Comparison of ENCODE assay signal across 8 cellular contexts in genomic region chr1:16386454-16387113, GRCh38. TPM values are rescaled to one million over a fixed set of nuclear protein-coding genes. Genes with fewer than 3 reads are reported as not detected.
DNase-seq lines count a peak whose midpoint lies in the region; ATAC-seq and TF ChIP-seq lines count a peak whose summit lies in the region.

No MANE protein-coding gene starts in this region.

- H3K4me2 ChIP-seq in osteoblast (ENCODE audit: insufficient read depth, low read length) = peak overlapping the region; percentile 97

- peaks cover 69% of the 10 kb centered on the region for H4K20me1 ChIP-seq in osteoblast (ENCODE audit: insufficient read depth, low read length)

- H3K36me3 ChIP-seq in GM06990 (ENCODE audit: control insufficient read depth, insufficient read depth, low read length) = peaks cover 6% of the 10 kb centered on the region
- H3K36me3 ChIP-seq in osteoblast (ENCODE audit: insufficient read depth, low read length) = no peaks in the 10 kb centered on the region
- H3K36me3 ChIP-seq in HAP-1 (replicated peaks) = no peaks in the 10 kb centered on the region; the same call in 1 of the 2 replicates

- ATAC-seq in GM21528 (IDR thresholded peaks at IDR 0.05; ENCODE audit: low FRiP score, unreplicated experiment) = no peak
- ATAC-seq in HG03135 (IDR thresholded peaks at IDR 0.05; ENCODE audit: unreplicated experiment) = no peak

- DNase-seq in GM06990 (ENCODE audit: extremely low read depth, insufficient read length) (no peak), RPMI7951 (ENCODE audit: low read depth) (peak; percentile 93), epithelial cell of prostate (ENCODE audit: low read depth, low spot score) (peak; percentile 44), osteoblast (ENCODE audit: insufficient read length, low spot score, missing footprints) (peak; percentile 94), DMS53 treated with DMSO at 0.1 percent for 48 hours (lab: John Stamatoyannopoulos, UW; ENCODE audit: unreplicated experiment) (no peak), HAP-1 (ENCODE audit: low spot score in 2 of 2) (no peak)

- H2AFZ ChIP-seq in osteoblast (ENCODE audit: low read length) = no peak overlapping the region

- H3K27me3 ChIP-seq in GM06990 (replicated peaks; ENCODE audit: control insufficient read depth, insufficient read depth, low read length) = no peaks in the 10 kb centered on the region
- H3K27me3 ChIP-seq in osteoblast (ENCODE audit: insufficient read depth, low read length) = no peaks in the 10 kb centered on the region
- no peaks in the 10 kb centered on the region for H3K27me3 ChIP-seq in HAP-1 (ENCODE audit: low read depth)

- H3K27ac ChIP-seq in epithelial cell of prostate (no peak overlapping the region), osteoblast (ENCODE audit: low read depth, low read length) (peak overlapping the region; percentile 84)

- peaks cover 87% of the 10 kb centered on the region for H3K79me2 ChIP-seq in osteoblast (ENCODE audit: insufficient read depth, low read length)

- peak overlapping the region; percentile 57 for H3K4me3 ChIP-seq in GM06990 (replicated peaks; ENCODE audit: low read depth, low read length)
- peak overlapping the region; percentile 70 for H3K4me3 ChIP-seq in osteoblast (ENCODE audit: insufficient read depth, low read length)
- no peak overlapping the region for H3K4me3 ChIP-seq in HAP-1

- in situ Hi-C loops in HAP-1 (cut with MboI; ENCODE audit: low sequenced_read_pairs) = no loop called here

- H3K9me3 ChIP-seq in osteoblast (ENCODE audit: low read depth, low read length) (no peaks in the 10 kb centered on the region), HAP-1 (no peaks in the 10 kb centered on the region)

- TF ChIP-seq CTCF in GM06990 (IDR thresholded peaks at IDR 0.05; ENCODE audit: insufficient read depth, low read length, poor library complexity, severe bottlenecking) = no peak
- no peak for TF ChIP-seq CTCF in osteoblast (IDR thresholded peaks at IDR 0.05; ENCODE audit: extremely low read depth, low read depth, low read length)

- peaks cover 50% of the 10 kb centered on the region for H3K4me1 ChIP-seq in osteoblast (ENCODE audit: insufficient read depth, low read length)
- H3K4me1 ChIP-seq in HAP-1 = no peaks in the 10 kb centered on the region

RNA-seq across cellular contexts. Expression of gene SZRD1, which starts 19.5 kb away (rescaled TPM):
- 77.1 and 91.3 TPM in 2 replicates for total RNA-seq in RPMI7951 (2014; rRNA removed; shearing (Covaris generic))
- 63.6 and 66.2 TPM in 2 replicates for total RNA-seq in osteoblast

RNA-seq across cellular contexts. Expression of gene FBXO42, which starts 34.3 kb away (rescaled TPM):
- 14.6 and 21.3 TPM in 2 replicates for total RNA-seq in RPMI7951 (2014; rRNA removed; shearing (Covaris generic))
- 15.0 and 16.3 TPM in 2 replicates for total RNA-seq in osteoblast

RNA-seq across cellular contexts. Expression of gene SPATA21, which starts 50.6 kb away (rescaled TPM):
- total RNA-seq in RPMI7951 (2014; rRNA removed; shearing (Covaris generic)) = not detected in 2 replicates
- not detected in 2 replicates for total RNA-seq in osteoblast

RNA-seq across cellular contexts. Expression of gene NECAP2, which starts 53.9 kb away (rescaled TPM):
- total RNA-seq in RPMI7951 (2014; rRNA removed; shearing (Covaris generic)) = 88.9 and 102 TPM in 2 replicates
- total RNA-seq in osteoblast = 76.0 and 76.3 TPM in 2 replicates

Comparison
In these comparisons a context has a peak if more than half of its experiments do, and no peak if none do; other contexts are left out.
1. DNase-seq: peak in RPMI7951 (single experiment), epithelial cell of prostate (single experiment) and osteoblast (single experiment); none in GM06990 (single experiment), DMS53 treated with DMSO at 0.1 percent for 48 hours (single experiment) and HAP-1 (0 of 2).